In genomic region chr15:45640610-45641009, GRCh38 we compare ENCODE assay signal across 11 cellular contexts. TPM values are rescaled to one million over a fixed set of nuclear protein-coding genes. Genes with fewer than 3 reads are reported as not detected.
DNase-seq lines count a peak whose midpoint lies in the region; ATAC-seq and TF ChIP-seq lines count a peak whose summit lies in the region.
"Had no signal": no experiment of that assay in that cellular context is flagged by ENCODE, and none has a peak within 500 bp of the region (broad histone marks: within the 10 kb centered on the region; RNA-seq: fewer than 3 reads in every experiment).

No MANE protein-coding gene starts in this region.

- H3K9me3 Mint-ChIP-seq in activated naive CD8-positive, alpha-beta T cell treated with anti-CD3 and anti-CD28 coated beads, Interleukin-2, amount 50 U/mL, for 24 hours = no peaks in the 10 kb centered on the region
- H3K9me3 Mint-ChIP-seq in activated naive CD8-positive, alpha-beta T cell treated with anti-CD3 and anti-CD28 coated beads for 36 hours = peaks cover 6% of the 10 kb centered on the region

- intact Hi-C loops in lower lobe of right lung (cut with DNase I) (no loop called here), uterus (cut with DNase I; ENCODE audit: low total_unique reads) (no loop called here), cardiac septum (cut with DNase I) (no loop called here)

- H3K9me3 ChIP-seq in lower lobe of right lung (no peaks in the 10 kb centered on the region), uterus (no peaks in the 10 kb centered on the region)

- no peaks in the 10 kb centered on the region for H3K27me3 ChIP-seq in lower lobe of right lung (ENCODE audit: low read depth)
- no peaks in the 10 kb centered on the region for H3K27me3 ChIP-seq in uterus

- H3K4me3 ChIP-seq in cardiac fibroblast (replicated peaks in 1 of 2; ENCODE audit: low read depth in 2 of 2, low read length in 2 of 2) = no peak overlapping the region
- no peak overlapping the region for H3K4me3 ChIP-seq in lower lobe of right lung
- no peak overlapping the region for H3K4me3 ChIP-seq in uterus

- ATAC-seq in activated naive CD8-positive, alpha-beta T cell treated with anti-CD3 and anti-CD28 coated beads, Interleukin-2, amount 50 U/mL, for 24 hours = peak; percentile 26
- ATAC-seq in lower lobe of right lung (peak in 1 of 2 donors; percentile 18), HG03432 (IDR thresholded peaks at IDR 0.05; ENCODE audit: unreplicated experiment) (no peak)

- peaks cover 95% of the 10 kb centered on the region for H3K4me1 ChIP-seq in lower lobe of right lung
- H3K4me1 ChIP-seq in uterus = peaks cover 0 to 5% of the 10 kb centered on the region in 2 donors

- no peak for TF ChIP-seq POLR2A in uterus (IDR thresholded peaks at IDR 0.05)

- H3K27ac ChIP-seq in lower lobe of right lung (peak overlapping the region; percentile 54), uterus (peak overlapping the region; percentile 43 to 54)

- no peak for DNase-seq in activated naive CD8-positive, alpha-beta T cell treated with anti-CD3 and anti-CD28 coated beads, Interleukin-2, amount 50 U/mL, for 24 hours
- DNase-seq in activated naive CD8-positive, alpha-beta T cell treated with anti-CD3 and anti-CD28 coated beads for 36 hours = no peak
- peak; percentile 78 to 98 for DNase-seq in cardiac fibroblast (ENCODE audit: low read depth in 2 of 2)
- DNase-seq in lower lobe of right lung = no peak
- DNase-seq in uterus = no peak
- DNase-seq in activated naive CD4-positive, alpha-beta T cell treated with anti-CD3 and anti-CD28 coated beads, Interleukin-2, amount 50 U/mL, for 16 hours = no peak
- no peak for DNase-seq in cardiac septum (ENCODE audit: low spot score)
- DNase-seq: CD4-positive, alpha-beta memory T cell; NCI-H748 treated with DMSO at 0.1 percent for 48 hours; stimulated activated CD4-positive, alpha-beta T cell treated with anti-CD3 and anti-CD28 coated beads, Interleukin-12 subunit alpha, Interleukin-12 subunit beta, amount 100 ng/mL, for 4 hours had no signal

- H3K4me1 Mint-ChIP-seq in activated naive CD8-positive, alpha-beta T cell treated with anti-CD3 and anti-CD28 coated beads, Interleukin-2, amount 50 U/mL, for 24 hours = peaks cover 90% of the 10 kb centered on the region
- peaks cover 83% of the 10 kb centered on the region for H3K4me1 Mint-ChIP-seq in activated naive CD8-positive, alpha-beta T cell treated with anti-CD3 and anti-CD28 coated beads for 36 hours

- H3K4me3 Mint-ChIP-seq in activated naive CD8-positive, alpha-beta T cell treated with anti-CD3 and anti-CD28 coated beads, Interleukin-2, amount 50 U/mL, for 24 hours = no peak overlapping the region
- H3K4me3 Mint-ChIP-seq in activated naive CD8-positive, alpha-beta T cell treated with anti-CD3 and anti-CD28 coated beads for 36 hours = no peak overlapping the region

- peak overlapping the region; percentile 58 for H3K27ac Mint-ChIP-seq in activated naive CD8-positive, alpha-beta T cell treated with anti-CD3 and anti-CD28 coated beads, Interleukin-2, amount 50 U/mL, for 24 hours
- no peak overlapping the region for H3K27ac Mint-ChIP-seq in activated naive CD8-positive, alpha-beta T cell treated with anti-CD3 and anti-CD28 coated beads for 36 hours

- TF ChIP-seq CTCF in cardiac fibroblast (IDR thresholded peaks at IDR 0.05; ENCODE audit: low read depth, low read length) = no peak
- TF ChIP-seq CTCF in lower lobe of right lung (IDR thresholded peaks at IDR 0.05) = no peak
- no peak for TF ChIP-seq CTCF in uterus (IDR thresholded peaks at IDR 0.05)

- no peaks in the 10 kb centered on the region for H3K27me3 Mint-ChIP-seq in activated naive CD8-positive, alpha-beta T cell treated with anti-CD3 and anti-CD28 coated beads, Interleukin-2, amount 50 U/mL, for 24 hours
- H3K27me3 Mint-ChIP-seq in activated naive CD8-positive, alpha-beta T cell treated with anti-CD3 and anti-CD28 coated beads for 36 hours = no peaks in the 10 kb centered on the region
- H3K27me3 Mint-ChIP-seq: CD4-positive, alpha-beta memory T cell had no signal

- H3K36me3 ChIP-seq in lower lobe of right lung = no peaks in the 10 kb centered on the region
- no peaks in the 10 kb centered on the region for H3K36me3 ChIP-seq in uterus

- H3K36me3 Mint-ChIP-seq in activated naive CD8-positive, alpha-beta T cell treated with anti-CD3 and anti-CD28 coated beads, Interleukin-2, amount 50 U/mL, for 24 hours (ENCODE audit: low read depth) = peaks cover 34% of the 10 kb centered on the region
- H3K36me3 Mint-ChIP-seq in activated naive CD8-positive, alpha-beta T cell treated with anti-CD3 and anti-CD28 coated beads for 36 hours = peaks cover 49% of the 10 kb centered on the region

RNA-seq across cellular contexts. Expression of gene SQOR, which starts 5.8 kb away (rescaled TPM):
- 10 to 100 TPM; 54.6 to 57.0 TPM for total RNA-seq in activated naive CD8-positive, alpha-beta T cell treated with anti-CD3 and anti-CD28 coated beads for 36 hours
- total RNA-seq in lower lobe of right lung (97.1 TPM), uterus (10 to 100 TPM; 11.5 to 37.1 (median 19.3) TPM), cardiac septum (12.3 TPM)

RNA-seq across cellular contexts. Expression of gene BLOC1S6, which starts 53.4 kb away (rescaled TPM):
- 10 to 100 TPM; 49.2 to 49.7 TPM for total RNA-seq in activated naive CD8-positive, alpha-beta T cell treated with anti-CD3 and anti-CD28 coated beads for 36 hours
- total RNA-seq in lower lobe of right lung (41.0 TPM), uterus (100 to 1,000 TPM in 2 of 4 donors, 10 to 100 TPM in 2; 35.0 to 576 (median 85.4) TPM), cardiac septum (29.1 TPM)

Comparison
In these comparisons a context has a peak if more than half of its experiments do, and no peak if none do; other contexts are left out.
1. DNase-seq: peak in cardiac fibroblast (2 of 2); none in activated naive CD8-positive, alpha-beta T cell treated with anti-CD3 and anti-CD28 coated beads, Interleukin-2, amount 50 U/mL, for 24 hours (single experiment), activated naive CD8-positive, alpha-beta T cell treated with anti-CD3 and anti-CD28 coated beads for 36 hours (single experiment), lower lobe of right lung (single experiment), uterus (0 of 2), activated naive CD4-positive, alpha-beta T cell treated with anti-CD3 and anti-CD28 coated beads, Interleukin-2, amount 50 U/mL, for 16 hours (single experiment) and cardiac septum (single experiment).